ENCODE assay signal across 24 cellular contexts in genomic region chr21:17427157-17427556, GRCh38.
"Had no signal": no experiment of that assay in that cellular context is flagged by ENCODE, and none has a peak within 500 bp of the region (broad histone marks: within the 10 kb centered on the region; RNA-seq: fewer than 3 reads in every experiment).

No MANE protein-coding gene starts in this region.

- H3K36me3 ChIP-seq: ascending aorta, brain microvascular endothelial cell, gastroesophageal sphincter, heart left ventricle, lower lobe of right lung, upper lobe of right lung, WERI-Rb-1 had no signal

- FAIRE-seq: colon, endothelial cell of umbilical vein, kidney, TTC549 had no signal

- ATAC-seq: activated CD8-positive, alpha-beta T cell treated with anti-CD3 and anti-CD28 coated beads, Interleukin-2, amount 10 ng/mL, durations not matched to agents 7 days and 5 days; effector memory CD8-positive, alpha-beta T cell; gastroesophageal sphincter; heart left ventricle; left lobe of liver; lower lobe of right lung; natural killer cell; T-cell; upper lobe of right lung had no signal

- H3K27ac ChIP-seq: ascending aorta, brain microvascular endothelial cell, gastroesophageal sphincter, heart left ventricle, lower lobe of right lung, upper lobe of right lung, WERI-Rb-1 had no signal

- H3K27me3 ChIP-seq: ascending aorta, brain microvascular endothelial cell, gastroesophageal sphincter, heart left ventricle, upper lobe of right lung had no signal

- H3K4me1 ChIP-seq: ascending aorta, gastroesophageal sphincter, heart left ventricle, lower lobe of right lung, upper lobe of right lung had no signal

- DNase-seq: activated CD4-positive, alpha-beta T cell treated with anti-CD3 and anti-CD28 coated beads for 1 hour; activated CD4-positive, alpha-beta T cell treated with anti-CD3 and anti-CD28 coated beads, Interleukin-2, amount 50 U/mL, for 1 hour; activated CD8-positive, alpha-beta T cell treated with anti-CD3 and anti-CD28 coated beads, Interleukin-2, amount 10 ng/mL, durations not matched to agents 7 days and 5 days; activated gamma-delta T cell treated with Interleukin-2 at 50 U/mL for 16 hours; brain microvascular endothelial cell; central memory CD4-positive, alpha-beta T cell; effector memory CD8-positive, alpha-beta T cell; heart left ventricle; kidney; lower lobe of right lung; natural killer cell; retina; stimulated activated CD4-positive, alpha-beta T cell treated with anti-CD3 and anti-CD28 coated beads, Interleukin-2, amount 100 ng/mL, for 48 hours; stimulated activated CD8-positive, alpha-beta memory T cell treated with anti-CD3 and anti-CD28 coated beads, Interleukin-4, amount 100 ng/mL, for 48 hours; stimulated activated naive B cell treated with anti-CD40 and anti-IgM and Interleukin-4, amounts not matched to agents 10 μg/mL and 1 μg/mL and 100 μg/mL, for 72 hours; T-cell; upper lobe of right lung; WERI-Rb-1 had no signal

- H3K4me3 ChIP-seq: ascending aorta, gastroesophageal sphincter, heart left ventricle, lower lobe of right lung, upper lobe of right lung had no signal

- H3K9me3 ChIP-seq: ascending aorta, gastroesophageal sphincter, heart left ventricle, lower lobe of right lung, upper lobe of right lung had no signal
